Comparison of ENCODE assay signal across 38 cellular contexts in the genomic region with DNA sequence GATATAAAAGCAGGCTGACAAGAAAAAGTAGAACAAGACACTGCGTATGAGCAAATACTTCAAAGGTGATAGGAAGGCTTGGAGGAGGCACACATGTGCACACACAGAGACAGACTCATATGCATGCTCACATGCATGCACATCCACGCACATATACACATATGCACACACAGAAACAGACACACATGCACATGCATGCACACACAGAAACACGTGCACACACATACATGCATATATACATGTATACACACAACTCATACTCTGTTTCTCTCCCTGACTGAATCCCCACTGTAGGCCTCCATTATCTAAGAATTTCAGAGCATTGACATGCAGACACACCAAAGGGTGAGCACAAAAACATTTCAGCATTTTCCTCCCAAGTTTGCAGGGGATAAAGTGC. TPM values are rescaled to one million over a fixed set of nuclear protein-coding genes. Genes with fewer than 3 reads are reported as not detected.
"Had no signal": no experiment of that assay in that cellular context is flagged by ENCODE, and none has a peak within 500 bp of the region (broad histone marks: within the 10 kb centered on the region; RNA-seq: fewer than 3 reads in every experiment).

No MANE protein-coding gene starts in this region.

- DNase-seq: activated B cell treated with CpG ODN at 0.5 μM for 24 hours; activated CD4-positive, alpha-beta memory T cell treated with anti-CD3 and anti-CD28 coated beads for 36 hours; activated CD4-positive, alpha-beta T cell treated with anti-CD3 and anti-CD28 coated beads for 4 hours; activated CD4-positive, alpha-beta T cell treated with anti-CD3 and anti-CD28 coated beads, Interleukin-2, amount 10 ng/mL, durations not matched to agents 24 days and 14 days; activated CD4-positive, alpha-beta T cell treated with anti-CD3 and anti-CD28 coated beads, Interleukin-2, amount 50 U/mL, for 1 hour; activated CD4-positive, alpha-beta T cell treated with anti-CD3 and anti-CD28 coated beads, Interleukin-2, amount 50 U/mL, for 4 hours; activated CD4-positive, CD25-positive, alpha-beta regulatory T cell treated with anti-CD3 and anti-CD28 coated beads, Interleukin-2, amount 50 U/mL, for 72 hours; activated CD8-positive, alpha-beta memory T cell treated with anti-CD3 and anti-CD28 coated beads, Interleukin-2, amount 50 U/mL, for 48 hours; activated CD8-positive, alpha-beta T cell treated with anti-CD3 and anti-CD28 coated beads for 36 hours; activated effector memory CD4-positive, alpha-beta T cell treated with Interleukin-2 at 50 U/mL for 16 hours; activated gamma-delta T cell; activated naive CD4-positive, alpha-beta T cell treated with anti-CD3 and anti-CD28 coated beads, Interleukin-2, amount 10 ng/mL, durations not matched to agents 7 days and 5 days; activated naive CD4-positive, alpha-beta T cell treated with Interleukin-2 at 50 U/mL for 16 hours; activated naive CD8-positive, alpha-beta T cell treated with anti-CD3 and anti-CD28 coated beads, Interleukin-2, amount 10 ng/mL, durations not matched to agents 7 days and 5 days; activated naive CD8-positive, alpha-beta T cell treated with anti-CD3 and anti-CD28 coated beads, Interleukin-2, amount 50 U/mL, for 24 hours; activated T-cell treated with anti-CD3 and anti-CD28 coated beads, Interleukin-2, amount 50 U/mL, for 24 hours; activated T-cell treated with anti-CD3 and anti-CD28 coated beads, Interleukin-2, amount 50 U/mL, for 48 hours; amygdala; anterior cingulate cortex; caudate nucleus; cerebellar nuclear complex; T-helper 1 cell; T-helper 2 cell; T-helper 9 cell had no signal

- H3K27me3 ChIP-seq: ascending aorta, cardiac muscle cell had no signal

- H3K27ac ChIP-seq: ascending aorta, cardiac muscle cell, VCaP had no signal

- H3K4me1 Mint-ChIP-seq: activated B cell treated with CpG ODN at 0.5 μM for 24 hours; activated CD4-positive, alpha-beta T cell treated with anti-CD3 and anti-CD28 coated beads, Interleukin-2, amount 10 ng/mL, durations not matched to agents 24 days and 14 days; activated naive CD4-positive, alpha-beta T cell treated with anti-CD3 and anti-CD28 coated beads, Interleukin-2, amount 10 ng/mL, durations not matched to agents 7 days and 5 days; activated naive CD4-positive, alpha-beta T cell treated with anti-CD3 and anti-CD28 coated beads, Interleukin-2, amount 50 U/mL, for 24 hours; activated naive CD8-positive, alpha-beta T cell treated with anti-CD3 and anti-CD28 coated beads, Interleukin-2, amount 10 ng/mL, durations not matched to agents 7 days and 5 days; activated naive CD8-positive, alpha-beta T cell treated with anti-CD3 and anti-CD28 coated beads, Interleukin-2, amount 50 U/mL, for 24 hours; brain; central memory CD8-positive, alpha-beta T cell had no signal

- H3K27ac Mint-ChIP-seq: activated B cell treated with CpG ODN at 0.5 μM for 24 hours; activated CD4-positive, alpha-beta memory T cell treated with anti-CD3 and anti-CD28 coated beads for 36 hours; activated CD4-positive, alpha-beta T cell treated with anti-CD3 and anti-CD28 coated beads, Interleukin-2, amount 10 ng/mL, durations not matched to agents 24 days and 14 days; activated CD8-positive, alpha-beta T cell treated with anti-CD3 and anti-CD28 coated beads for 36 hours; activated naive CD4-positive, alpha-beta T cell treated with anti-CD3 and anti-CD28 coated beads, Interleukin-2, amount 10 ng/mL, durations not matched to agents 7 days and 5 days; activated naive CD4-positive, alpha-beta T cell treated with anti-CD3 and anti-CD28 coated beads, Interleukin-2, amount 50 U/mL, for 24 hours; activated naive CD8-positive, alpha-beta T cell; activated naive CD8-positive, alpha-beta T cell treated with anti-CD3 and anti-CD28 coated beads, Interleukin-2, amount 10 ng/mL, durations not matched to agents 7 days and 5 days; activated naive CD8-positive, alpha-beta T cell treated with anti-CD3 and anti-CD28 coated beads, Interleukin-2, amount 50 U/mL, for 24 hours; activated T-cell treated with anti-CD3 and anti-CD28 coated beads, Interleukin-2, amount 50 U/mL, for 24 hours; activated T-helper 2 cell treated with anti-CD3 and anti-CD28 coated beads, Interferon-gamma antibody, Interleukin-2, Interleukin-4, amounts not matched to agents 10 μg/mL and 5 μg/mL and 100 μg/mL, durations not matched to agents 14 hours and 24 hours and 36 hours; brain; T-helper 1 cell treated with Interleukin-12 subunit alpha and Interleukin-12 subunit beta and Interleukin-4 antibody, amounts not matched to agents 30 μg/mL and 1 μg/mL, for 36 hours; T-helper 2 cell treated with Interferon-gamma antibody and Interleukin-4, amounts not matched to agents 5 μg/mL and 100 μg/mL, for 36 hours had no signal

- H3K36me3 ChIP-seq: ascending aorta, cardiac muscle cell had no signal

- H3K4me3 ChIP-seq: ascending aorta, cardiac muscle cell had no signal

- ATAC-seq: activated CD8-positive, alpha-beta T cell treated with anti-CD3 and anti-CD28 coated beads for 36 hours; activated naive CD8-positive, alpha-beta T cell treated with anti-CD3 and anti-CD28 coated beads, Interleukin-2, amount 50 U/mL, for 24 hours had no signal

- H3K9me3 Mint-ChIP-seq: activated B cell treated with CpG ODN at 0.5 μM for 24 hours; activated CD4-positive, alpha-beta memory T cell treated with anti-CD3 and anti-CD28 coated beads for 36 hours; activated CD4-positive, alpha-beta T cell treated with anti-CD3 and anti-CD28 coated beads, Interleukin-2, amount 10 ng/mL, durations not matched to agents 24 days and 14 days; activated CD8-positive, alpha-beta T cell treated with anti-CD3 and anti-CD28 coated beads for 36 hours; activated naive CD4-positive, alpha-beta T cell treated with anti-CD3 and anti-CD28 coated beads, Interleukin-2, amount 10 ng/mL, durations not matched to agents 7 days and 5 days; activated naive CD4-positive, alpha-beta T cell treated with anti-CD3 and anti-CD28 coated beads, Interleukin-2, amount 50 U/mL, for 24 hours; activated naive CD8-positive, alpha-beta T cell treated with anti-CD3 and anti-CD28 coated beads, Interleukin-2, amount 10 ng/mL, durations not matched to agents 7 days and 5 days; activated naive CD8-positive, alpha-beta T cell treated with anti-CD3 and anti-CD28 coated beads, Interleukin-2, amount 50 U/mL, for 24 hours; activated T-cell treated with anti-CD3 and anti-CD28 coated beads, Interleukin-2, amount 50 U/mL, for 24 hours; activated T-helper 2 cell treated with anti-CD3 and anti-CD28 coated beads, Interferon-gamma antibody, Interleukin-2, Interleukin-4, amounts not matched to agents 10 μg/mL and 5 μg/mL and 100 μg/mL, durations not matched to agents 14 hours and 24 hours and 36 hours; brain; central memory CD8-positive, alpha-beta T cell; T-helper 1 cell treated with Interleukin-12 subunit alpha and Interleukin-12 subunit beta and Interleukin-4 antibody, amounts not matched to agents 30 μg/mL and 1 μg/mL, for 36 hours; T-helper 2 cell treated with Interferon-gamma antibody and Interleukin-4, amounts not matched to agents 5 μg/mL and 100 μg/mL, for 36 hours had no signal

- H3K9me3 ChIP-seq: ascending aorta had no signal

- H3K4me3 Mint-ChIP-seq: activated B cell treated with CpG ODN at 0.5 μM for 24 hours; activated CD4-positive, alpha-beta memory T cell treated with anti-CD3 and anti-CD28 coated beads for 36 hours; activated CD4-positive, alpha-beta T cell treated with anti-CD3 and anti-CD28 coated beads, Interleukin-2, amount 10 ng/mL, durations not matched to agents 24 days and 14 days; activated CD8-positive, alpha-beta T cell treated with anti-CD3 and anti-CD28 coated beads for 36 hours; activated naive CD4-positive, alpha-beta T cell treated with anti-CD3 and anti-CD28 coated beads, Interleukin-2, amount 10 ng/mL, durations not matched to agents 7 days and 5 days; activated naive CD4-positive, alpha-beta T cell treated with anti-CD3 and anti-CD28 coated beads, Interleukin-2, amount 50 U/mL, for 24 hours; activated naive CD8-positive, alpha-beta T cell; activated naive CD8-positive, alpha-beta T cell treated with anti-CD3 and anti-CD28 coated beads, Interleukin-2, amount 10 ng/mL, durations not matched to agents 7 days and 5 days; activated naive CD8-positive, alpha-beta T cell treated with anti-CD3 and anti-CD28 coated beads, Interleukin-2, amount 50 U/mL, for 24 hours; activated T-cell treated with anti-CD3 and anti-CD28 coated beads, Interleukin-2, amount 50 U/mL, for 24 hours; brain; central memory CD8-positive, alpha-beta T cell; T-helper 1 cell treated with Interleukin-12 subunit alpha and Interleukin-12 subunit beta and Interleukin-4 antibody, amounts not matched to agents 30 μg/mL and 1 μg/mL, for 36 hours; T-helper 2 cell treated with Interferon-gamma antibody and Interleukin-4, amounts not matched to agents 5 μg/mL and 100 μg/mL, for 36 hours had no signal

- FAIRE-seq: bronchial epithelial cell, TTC549 had no signal

- H3K27me3 Mint-ChIP-seq: activated B cell treated with CpG ODN at 0.5 μM for 24 hours; activated naive CD4-positive, alpha-beta T cell treated with anti-CD3 and anti-CD28 coated beads, Interleukin-2, amount 10 ng/mL, durations not matched to agents 7 days and 5 days had no signal

- H3K4me1 ChIP-seq: ascending aorta had no signal

- H3K36me3 Mint-ChIP-seq: activated CD4-positive, alpha-beta memory T cell treated with anti-CD3 and anti-CD28 coated beads for 36 hours; activated naive CD4-positive, alpha-beta T cell treated with anti-CD3 and anti-CD28 coated beads, Interleukin-2, amount 10 ng/mL, durations not matched to agents 7 days and 5 days; activated naive CD4-positive, alpha-beta T cell treated with anti-CD3 and anti-CD28 coated beads, Interleukin-2, amount 50 U/mL, for 24 hours; activated naive CD8-positive, alpha-beta T cell; activated naive CD8-positive, alpha-beta T cell treated with anti-CD3 and anti-CD28 coated beads, Interleukin-2, amount 10 ng/mL, durations not matched to agents 7 days and 5 days; brain had no signal

RNA-seq across cellular contexts. Expression of a gene that starts 43.7 kb away (rescaled TPM):
- total RNA-seq: activated B cell treated with CpG ODN at 0.5 μM for 24 hours; activated CD4-positive, alpha-beta memory T cell treated with anti-CD3 and anti-CD28 coated beads for 36 hours; activated CD4-positive, alpha-beta T cell treated with anti-CD3 and anti-CD28 coated beads, Interleukin-2, amount 10 ng/mL, durations not matched to agents 24 days and 14 days; activated CD8-positive, alpha-beta memory T cell treated with anti-CD3 and anti-CD28 coated beads for 36 hours; activated CD8-positive, alpha-beta T cell treated with anti-CD3 and anti-CD28 coated beads for 36 hours; activated naive CD8-positive, alpha-beta T cell treated with anti-CD3 and anti-CD28 coated beads, Interleukin-2, amount 10 ng/mL, durations not matched to agents 7 days and 5 days; activated T-helper 2 cell treated with anti-CD3 and anti-CD28 coated beads, Interferon-gamma antibody, Interleukin-2, Interleukin-4, amounts not matched to agents 10 μg/mL and 5 μg/mL and 100 μg/mL, durations not matched to agents 14 hours and 24 hours and 36 hours; ascending aorta; bronchial epithelial cell; cardiac muscle cell; chondrocyte had no signal
- polyA plus RNA-seq: cardiac muscle cell had no signal
